ENCODE assay signal across 8 cellular contexts in genomic region chr1:151196292-151196800, GRCh38. TPM values are rescaled to one million over a fixed set of nuclear protein-coding genes. Genes with fewer than 3 reads are reported as not detected.
DNase-seq lines count a peak whose midpoint lies in the region; ATAC-seq and TF ChIP-seq lines count a peak whose summit lies in the region.

No MANE protein-coding gene starts in this region.

- H4K5ac ChIP-seq in H9 (ENCODE audit: insufficient read length, low read depth, low read length) = no peak overlapping the region

- no peaks in the 10 kb centered on the region for H3K4me1 ChIP-seq in H9 (ENCODE audit: insufficient read depth, low read length)
- H3K4me1 ChIP-seq in mesenchymal stem cell (ENCODE audit: control insufficient read depth, insufficient read depth, low read depth, low read length) = peaks cover 6% of the 10 kb centered on the region

- no peak overlapping the region for H2BK5ac ChIP-seq in H9 (ENCODE audit: insufficient read length, low read length)
- no peak overlapping the region for H2BK5ac ChIP-seq in mesenchymal stem cell (ENCODE audit: low read depth, low read length, poor library complexity, severe bottlenecking)

- no peak overlapping the region for H3K4ac ChIP-seq in H9 (ENCODE audit: low read depth, low read length)
- H3K4ac ChIP-seq in mesenchymal stem cell (ENCODE audit: low read depth in 1 of 2, low read length in 2 of 2) = peak overlapping the region in 1 of 2 experiments; percentile 49

- no peak overlapping the region for H3K56ac ChIP-seq in H9 (ENCODE audit: insufficient read length, low read depth, low read length)

- no peak overlapping the region for H3K23ac ChIP-seq in H9 (ENCODE audit: insufficient read length, low read depth, low read length)
- H3K23ac ChIP-seq in mesenchymal stem cell (ENCODE audit: low read length in 2 of 2) = no peak overlapping the region

- H3K4me2 ChIP-seq in H9 (ENCODE audit: insufficient read depth, insufficient read length, low read length) (no peak overlapping the region), mesenchymal stem cell (ENCODE audit: low read length, poor library complexity, severe bottlenecking) (peak overlapping the region; percentile 22)

- H2BK12ac ChIP-seq in H9 (ENCODE audit: insufficient read length, low read depth, low read length) (no peak overlapping the region), mesenchymal stem cell (ENCODE audit: low read length in 2 of 2) (no peak overlapping the region)

- H3K4me3 Mint-ChIP-seq in H9 = peak overlapping the region in 1 of 2 experiments; percentile 67; a peak in 2 of 5 replicates

- peak; percentile 44 for TF ChIP-seq CTCF in AG04449 (IDR thresholded peaks at IDR 0.05; ENCODE audit: insufficient read depth, low read length, missing control alignments)
- peak; percentile 52; the same call in 2 of the 3 replicates for TF ChIP-seq CTCF in H9 (conservative IDR thresholded peaks at IDR 0.05)

- H3K14ac ChIP-seq in H9 (ENCODE audit: insufficient read depth, low read length) (no peak overlapping the region), mesenchymal stem cell (ENCODE audit: low read length in 2 of 2) (no peak overlapping the region)

- no peak overlapping the region for H2AFZ ChIP-seq in H9 (ENCODE audit: low read length)
- H2AFZ ChIP-seq in mesenchymal stem cell (ENCODE audit: low read depth, low read length) = no peak overlapping the region

- ATAC-seq in GM19397 (IDR thresholded peaks at IDR 0.05; ENCODE audit: unreplicated experiment) = no peak

- H3K27ac Mint-ChIP-seq in H9 = peak overlapping the region in 1 of 3 experiments; percentile 42; a peak in 1 of 7 replicates

- H3K9ac ChIP-seq in H9 (ENCODE audit: extremely low read depth, insufficient read length, low read length) (no peak overlapping the region), mesenchymal stem cell (ENCODE audit: low read length) (peak overlapping the region; percentile 86)

- POLR2A ChIA-PET in AG04449 (lab: Yijun Ruan, JAX) = no interaction called here

- H3K27ac ChIP-seq in H9 (ENCODE audit: insufficient read length, low read depth, low read length) (no peak overlapping the region), mesenchymal stem cell (ENCODE audit: low read length, poor library complexity, severe bottlenecking) (peak overlapping the region; percentile 87)

- H4K20me1 ChIP-seq in H9 (ENCODE audit: control insufficient read depth, insufficient read depth, insufficient read length) = no peaks in the 10 kb centered on the region

- peaks cover 6% of the 10 kb centered on the region for H3K23me2 ChIP-seq in H9 (ENCODE audit: insufficient read length, low read depth, low read length, poor library complexity, severe bottlenecking)

- H3K79me2 ChIP-seq in H9 (ENCODE audit: insufficient read depth, low read length) = peaks cover 21% of the 10 kb centered on the region

- H3K18ac ChIP-seq in H9 (ENCODE audit: insufficient read length, low read depth, low read length) (no peak overlapping the region), mesenchymal stem cell (ENCODE audit: low read depth in 1 of 2, low read length in 2 of 2) (no peak overlapping the region)

- CTCF ChIA-PET in AG04449 (lab: Yijun Ruan, JAX) = interaction anchor here (0.6 to 4.3 kb wide), 12 partner anchors 20 to 144 kb away, joined by 3 to 45 read pairs (median 4); partner anchors contain the start of genes TMOD4 and ZNF687

- peaks cover 6% of the 10 kb centered on the region for H3K27me3 Mint-ChIP-seq in H9 (ENCODE audit: low read depth)

- H3K27me3 ChIP-seq in H9 (ENCODE audit: insufficient read depth, low read length) = no peaks in the 10 kb centered on the region
- H3K27me3 ChIP-seq in mesenchymal stem cell (ENCODE audit: control insufficient read depth in 1 of 2, insufficient read depth in 1 of 2, low read length in 2 of 2) = no peaks in the 10 kb centered on the region

- no peaks in the 10 kb centered on the region for H3K9me3 ChIP-seq in H9 (ENCODE audit: control insufficient read depth, low read depth, low read length)
- H3K9me3 ChIP-seq in mesenchymal stem cell (ENCODE audit: control insufficient read depth, low read length) = no peaks in the 10 kb centered on the region

- H2BK120ac ChIP-seq in H9 (ENCODE audit: low read depth, low read length, poor library complexity, severe bottlenecking) (no peak overlapping the region), mesenchymal stem cell (ENCODE audit: low read depth, low read length) (peak overlapping the region; percentile 34)

- peaks cover 20 to 23% of the 10 kb centered on the region in 2 experiments for H3K4me1 Mint-ChIP-seq in H9

- DNase-seq in AG04449 (ENCODE audit: low read depth, low spot score) = no peak
- peak; percentile 35 for DNase-seq in H9
- DNase-seq in NCI-H460 (ENCODE audit: extremely low read depth, low read depth) = peak; percentile 96
- DNase-seq in activated CD4-positive, alpha-beta T cell treated with anti-CD3 and anti-CD28 coated beads for 4 hours = peak; percentile 47 to 65
- peak; percentile 43 for DNase-seq in effector CD4-positive, alpha-beta T cell
- DNase-seq in mesenchymal stem cell = peak; percentile 89
- DNase-seq in stimulated activated naive CD4-positive, alpha-beta T cell treated with Interleukin-2 at 50 U/mL for 16 hours (lab: John Stamatoyannopoulos, UW) = peak; percentile 35

- no peaks in the 10 kb centered on the region for H3K36me3 ChIP-seq in mesenchymal stem cell (ENCODE audit: control insufficient read depth in 1 of 2, insufficient read depth in 2 of 2, low read depth in 1 of 2, low read length in 2 of 2)

- H3K4me3 ChIP-seq in AG04449 (ENCODE audit: low read depth, low read length) (peak overlapping the region; percentile 23; the same call in 1 of the 2 replicates), mesenchymal stem cell (ENCODE audit: insufficient read depth in 1 of 2, low read depth in 1 of 2, low read length in 2 of 2) (peak overlapping the region in 1 of 2 experiments; percentile 52)

- H4K8ac ChIP-seq in H9 (replicated peaks; ENCODE audit: insufficient read length, low read depth, low read length) (no peak overlapping the region), mesenchymal stem cell (ENCODE audit: low read length) (no peak overlapping the region)

- peaks cover 2% of the 10 kb centered on the region in 2 experiments; a peak in 2 of 5 replicates for H3K9me3 Mint-ChIP-seq in H9

- no CpG with 5 or more reads among the region's 14 CpGs for WGBS in H9 (ENCODE audit: extremely low coverage, insufficient read length, low lambda C conversion rate)
- 61% methylated on average over 13 of the region's 14 CpGs for WGBS in mesenchymal stem cell

- H4K91ac ChIP-seq in H9 (ENCODE audit: insufficient read length, low read depth, low read length) = no peak overlapping the region
- no peak overlapping the region for H4K91ac ChIP-seq in mesenchymal stem cell (ENCODE audit: low read length)

- H3K79me1 ChIP-seq in H9 (ENCODE audit: insufficient read depth, low read depth, low read length, poor library complexity, severe bottlenecking) (no peaks in the 10 kb centered on the region), mesenchymal stem cell (replicated peaks; ENCODE audit: low read length, poor library complexity, severe bottlenecking) (peaks cover 7% of the 10 kb centered on the region)

- H3T11ph ChIP-seq in H9 (ENCODE audit: low read length) = no peak overlapping the region

- no peak overlapping the region for H2BK15ac ChIP-seq in H9 (ENCODE audit: low read depth, low read length)
- no peak overlapping the region for H2BK15ac ChIP-seq in mesenchymal stem cell (ENCODE audit: low read depth, poor library complexity, severe bottlenecking)

- H2BK20ac ChIP-seq in H9 (ENCODE audit: low read depth, low read length, poor library complexity, severe bottlenecking) = no peak overlapping the region

- H3K36me3 Mint-ChIP-seq in H9 (ENCODE audit: insufficient read depth in 1 of 3, low read depth in 3 of 3) = peaks cover 3 to 8% (median 4%) of the 10 kb centered on the region in 3 experiments; a peak in 5 of 7 replicates

- H2AK5ac ChIP-seq in H9 (ENCODE audit: insufficient read length, low read length) (no peak overlapping the region), mesenchymal stem cell (ENCODE audit: low read length, severe bottlenecking) (peak overlapping the region; percentile 33)

RNA-seq across cellular contexts. Expression of gene PIP5K1A, which starts 2.0 kb away (rescaled TPM):
- total RNA-seq in H9 (2021) = 94.6 and 101 TPM in 2 replicates
- 95.2 and 119 TPM in 2 replicates for total RNA-seq in NCI-H460 (2014; rRNA removed; shearing (Covaris generic))
- 80.2 and 87.9 TPM in 2 replicates for polyA plus RNA-seq in NCI-H460 (2014; cell fraction: nucleus; rRNA removed)
- 58.2 TPM for polyA plus RNA-seq in mesenchymal stem cell (2013, experiment 1 of 2)
- 59.4 TPM for polyA plus RNA-seq in mesenchymal stem cell (2013, experiment 2 of 2)

RNA-seq across cellular contexts. Expression of gene VPS72, which starts 6.3 kb away (rescaled TPM):
- 90.3 and 91.4 TPM in 2 replicates for total RNA-seq in H9 (2021)
- total RNA-seq in NCI-H460 (2014; rRNA removed; shearing (Covaris generic)) = 88.7 and 95.2 TPM in 2 replicates
- polyA plus RNA-seq in NCI-H460 (2014; cell fraction: nucleus; rRNA removed) = 95.5 and 103 TPM in 2 replicates
- 41.7 TPM for polyA plus RNA-seq in mesenchymal stem cell (2013, experiment 1 of 2)
- polyA plus RNA-seq in mesenchymal stem cell (2013, experiment 2 of 2) = 39.3 TPM

RNA-seq across cellular contexts. Expression of gene TMOD4, which starts 20.6 kb away (rescaled TPM):
- total RNA-seq in H9 (2021) = 0.42 and 1.6 TPM in 2 replicates
- 0.87 TPM in 1 of 2 replicates, not detected in the other for total RNA-seq in NCI-H460 (2014; rRNA removed; shearing (Covaris generic))
- 0.76 TPM in 1 of 2 replicates, not detected in the other for polyA plus RNA-seq in NCI-H460 (2014; cell fraction: nucleus; rRNA removed)
- polyA plus RNA-seq in mesenchymal stem cell (2013, experiment 1 of 2) = 0.06 TPM
- polyA plus RNA-seq in mesenchymal stem cell (2013, experiment 2 of 2) = 0.14 TPM

RNA-seq across cellular contexts. Expression of gene SCNM1, which starts 30.4 kb away (rescaled TPM):
- total RNA-seq in H9 (2021) = 54.1 and 60.5 TPM in 2 replicates
- total RNA-seq in NCI-H460 (2014; rRNA removed; shearing (Covaris generic)) = 95.3 and 96.9 TPM in 2 replicates
- 50.0 and 54.4 TPM in 2 replicates for polyA plus RNA-seq in NCI-H460 (2014; cell fraction: nucleus; rRNA removed)
- polyA plus RNA-seq in mesenchymal stem cell (2013, experiment 1 of 2) = 51.1 TPM
- 52.4 TPM for polyA plus RNA-seq in mesenchymal stem cell (2013, experiment 2 of 2)

RNA-seq across cellular contexts. Expression of gene LYSMD1, which starts 30.6 kb away (rescaled TPM):
- 5.8 and 6.7 TPM in 2 replicates for total RNA-seq in H9 (2021)
- total RNA-seq in NCI-H460 (2014; rRNA removed; shearing (Covaris generic)) = 18.0 and 25.1 TPM in 2 replicates
- polyA plus RNA-seq in NCI-H460 (2014; cell fraction: nucleus; rRNA removed) = 12.3 and 13.9 TPM in 2 replicates
- polyA plus RNA-seq in mesenchymal stem cell (2013, experiment 1 of 2) = 5.9 TPM
- polyA plus RNA-seq in mesenchymal stem cell (2013, experiment 2 of 2) = 5.2 TPM
